Comparison of ENCODE assay signal across 8 cellular contexts in the genomic region with DNA sequence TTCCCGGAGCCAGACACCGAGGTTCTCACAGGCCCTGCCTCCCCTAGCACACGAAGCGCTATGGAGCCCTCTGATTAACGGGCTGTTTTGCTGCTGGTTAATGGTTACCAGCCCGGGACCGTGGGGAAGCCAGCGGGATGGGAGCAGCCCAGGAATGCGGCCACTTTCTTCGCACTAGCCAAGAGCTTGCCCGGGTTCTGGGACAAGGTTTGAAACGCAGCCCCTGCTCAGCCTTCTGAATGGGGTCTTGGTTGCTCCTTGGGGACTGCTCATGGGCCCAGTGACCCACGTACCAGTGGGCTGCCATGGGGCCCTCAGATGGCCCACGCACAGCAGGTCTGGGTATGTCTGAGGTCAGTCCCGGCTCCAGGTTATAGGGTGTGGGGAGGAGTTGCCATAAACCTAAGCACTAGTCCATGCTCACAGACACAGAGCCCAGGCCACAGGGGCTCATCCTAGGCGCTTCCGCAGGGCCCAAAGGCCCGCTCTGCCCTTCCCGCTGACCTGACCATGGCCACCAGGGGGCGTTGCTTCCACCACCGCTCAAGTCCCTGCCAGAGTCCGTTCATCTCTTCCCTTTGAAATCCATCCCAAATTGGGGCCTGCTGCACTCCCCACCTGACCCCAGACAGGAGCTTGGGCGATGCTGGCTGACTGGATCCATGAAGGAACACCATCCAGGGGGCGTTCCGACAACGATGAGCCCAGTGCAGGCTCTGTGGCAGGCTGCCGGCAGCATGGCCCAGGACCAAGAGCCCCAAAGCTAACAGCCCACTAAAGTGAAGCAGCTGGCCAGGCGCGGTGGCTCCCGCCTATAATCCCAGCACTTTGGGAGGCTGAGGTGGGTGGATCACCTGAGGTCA. TPM values are rescaled to one million over a fixed set of nuclear protein-coding genes. Genes with fewer than 3 reads are reported as not detected.
DNase-seq lines count a peak whose midpoint lies in the region; ATAC-seq, FAIRE-seq and TF ChIP-seq lines count a peak whose summit lies in the region.

No MANE protein-coding gene starts in this region.

- H3K9ac ChIP-seq in kidney (ENCODE audit: low read length in 2 of 2): peak overlapping the region in 1 of 2 donors; percentile 10

- H3K27ac ChIP-seq in VCaP (no peak overlapping the region), kidney (ENCODE audit: low read depth in 2 of 2, low read length in 2 of 2) (peak overlapping the region; percentile 75 to 79)

- H3K9me3 ChIP-seq in kidney (ENCODE audit: control insufficient read depth in 1 of 2, low read length in 2 of 2): no peaks in the 10 kb centered on the region

- TF ChIP-seq CTCF in Calu3 (IDR thresholded peaks at IDR 0.05; ENCODE audit: unreplicated experiment) (peak; percentile 54), VCaP (conservative IDR thresholded peaks at IDR 0.05) (peak; percentile 77), cardiac fibroblast (IDR thresholded peaks at IDR 0.05; ENCODE audit: low read depth, low read length) (peak; percentile 84), kidney (IDR thresholded peaks at IDR 0.05; ENCODE audit: borderline replicate concordance, extremely low read depth, insufficient read depth) (peak; percentile 86)

- DNase-seq in Calu3: peak; percentile 65
- DNase-seq in Jurkat, Clone E6-1 (ENCODE audit: low read depth, low spot score): peak; percentile 37
- peak; percentile 78 to 81 for DNase-seq in cardiac fibroblast (ENCODE audit: low read depth in 2 of 2)
- peak; percentile 87 for DNase-seq in kidney
- DNase-seq in stimulated activated CD4-positive, alpha-beta T cell treated with anti-CD3 and anti-CD28 coated beads, Interleukin-2, amount 100 ng/mL, for 48 hours: peak; percentile 67 to 73

- H3K36me3 Mint-ChIP-seq in Calu3 (ENCODE audit: insufficient read depth, unreplicated experiment): peaks cover 17% of the 10 kb centered on the region

- no peaks in the 10 kb centered on the region for H3K27me3 Mint-ChIP-seq in Calu3 (ENCODE audit: unreplicated experiment)

- FAIRE-seq in kidney (lab: Jason Lieb, UNC): no peak

- peaks cover 38 to 58% of the 10 kb centered on the region in 2 donors for H3K4me1 ChIP-seq in kidney (ENCODE audit: control insufficient read depth in 1 of 2, insufficient read depth in 1 of 2, low read depth in 1 of 2, low read length in 2 of 2)

- no peak overlapping the region for H3K27ac Mint-ChIP-seq in Calu3 (ENCODE audit: unreplicated experiment)

- H3K4me3 Mint-ChIP-seq in Calu3 (ENCODE audit: low read depth, unreplicated experiment): no peak overlapping the region

- no peaks in the 10 kb centered on the region for H3K9me3 Mint-ChIP-seq in Calu3 (ENCODE audit: low read depth, unreplicated experiment)

- intact Hi-C loops in Calu3 (cut with micrococcal nuclease; ENCODE audit: unreplicated experiment): loop anchor here (10.0 kb wide), 1 partner anchor 105 kb away; the partner anchor contains the start of gene UBA52
- intact Hi-C loops in kidney (cut with DNase I): no loop called here

- peaks cover 17% of the 10 kb centered on the region for H3K4me1 Mint-ChIP-seq in Calu3 (ENCODE audit: low read depth, unreplicated experiment)

- BruUV-seq in Calu3 (replicated peaks; lab: Mats Ljungman, UMichigan): no TSS peak

- peaks cover 0 to 7% of the 10 kb centered on the region in 2 donors for H3K36me3 ChIP-seq in kidney (ENCODE audit: control insufficient read depth in 1 of 2, insufficient read depth in 2 of 2, low read length in 2 of 2)

- CTCF ChIA-PET in Calu3 (lab: Charles Lee): interaction anchor here (1.0 kb wide), 1 partner anchor 11 kb away, joined by 3 read pairs; no protein-coding TSS in a partner anchor

- no peak overlapping the region for H3K4me3 ChIP-seq in Jurkat, Clone E6-1 (ENCODE audit: low read length)
- H3K4me3 ChIP-seq in cardiac fibroblast (replicated peaks in 1 of 2; ENCODE audit: low read depth in 2 of 2, low read length in 2 of 2) (no peak overlapping the region), kidney (ENCODE audit: low read length in 2 of 2) (peak overlapping the region in 1 of 2 donors; percentile 13)

- ATAC-seq in HG02840 (IDR thresholded peaks at IDR 0.05; ENCODE audit: low FRiP score, unreplicated experiment) (no peak), HG03469 (IDR thresholded peaks at IDR 0.05; ENCODE audit: unreplicated experiment) (no peak)

RNA-seq across cellular contexts. Expression of gene ISYNA1, which starts 31.5 kb away (rescaled TPM):
- total RNA-seq in Calu3 (2022) (94.9 and 114 TPM in 2 replicates), kidney (68.6 TPM)
- 5.0 TPM for polyA plus RNA-seq in Jurkat, Clone E6-1 (2012; ENCODE audit: insufficient read depth, insufficient read length)
- 101 TPM for polyA plus RNA-seq in kidney (ENCODE audit: insufficient read depth, low read depth, low replicate concordance)

RNA-seq across cellular contexts. Expression of gene SSBP4, which starts 50.3 kb away (rescaled TPM):
- total RNA-seq in Calu3 (2022) (38.8 and 51.5 TPM in 2 replicates), kidney (64.9 TPM)
- 148 TPM for polyA plus RNA-seq in Jurkat, Clone E6-1 (2012; ENCODE audit: insufficient read depth, insufficient read length)
- 74.9 TPM for polyA plus RNA-seq in kidney (ENCODE audit: insufficient read depth, low read depth, low replicate concordance)

RNA-seq across cellular contexts. Expression of gene ELL, which starts 52.4 kb away (rescaled TPM):
- total RNA-seq in Calu3 (2022) (11.0 and 12.5 TPM in 2 replicates), kidney (25.2 TPM)
- 8.1 TPM for polyA plus RNA-seq in Jurkat, Clone E6-1 (2012; ENCODE audit: insufficient read depth, insufficient read length)
- 5.7 TPM for polyA plus RNA-seq in kidney (ENCODE audit: insufficient read depth, low read depth, low replicate concordance)

Comparison
In these comparisons a context has a peak if more than half of its experiments do, and no peak if none do; other contexts are left out.
1. DNase-seq: peak in every context shown above with its lines; median percentile 87 in kidney; 80 in cardiac fibroblast; 70 in stimulated activated CD4-positive, alpha-beta T cell treated with anti-CD3 and anti-CD28 coated beads, Interleukin-2, amount 100 ng/mL, for 48 hours; 65 in Calu3; 37 in Jurkat, Clone E6-1.